Comparison of ENCODE assay signal across 33 cellular contexts in genomic region chr4:177404342-177404741, GRCh38.
"Had no signal": no experiment of that assay in that cellular context is flagged by ENCODE, and none has a peak within 500 bp of the region (broad histone marks: within the 10 kb centered on the region; RNA-seq: fewer than 3 reads in every experiment).

No MANE protein-coding gene starts in this region.

- H3K9me3 ChIP-seq: adrenal gland, body of pancreas, esophagus squamous epithelium, gastroesophageal sphincter, heart right ventricle had no signal

- ATAC-seq: activated CD8-positive, alpha-beta T cell treated with anti-CD3 and anti-CD28 coated beads for 36 hours; activated naive CD8-positive, alpha-beta T cell treated with anti-CD3 and anti-CD28 coated beads, Interleukin-2, amount 50 U/mL, for 24 hours; activated T-cell treated with anti-CD3 and anti-CD28 coated beads, Interleukin-2, amount 50 U/mL, for 4 hours; activated T-helper 17 cell treated with anti-CD3 and anti-CD28 coated beads, Interleukin-2, amount 50 U/mL, for 72 hours; effector memory CD8-positive, alpha-beta T cell; gastroesophageal sphincter; heart right ventricle; T-cell had no signal

- DNase-seq: activated CD4-positive, alpha-beta T cell treated with anti-CD3 and anti-CD28 coated beads for 4 hours; activated CD4-positive, alpha-beta T cell treated with anti-CD3 and anti-CD28 coated beads, Interleukin-2, amount 50 U/mL, for 1 hour; activated CD4-positive, alpha-beta T cell treated with anti-CD3 and anti-CD28 coated beads, Interleukin-2, amount 50 U/mL, for 48 hours; activated CD4-positive, CD25-positive, alpha-beta regulatory T cell; activated CD4-positive, CD25-positive, alpha-beta regulatory T cell treated with anti-CD3 and anti-CD28 coated beads, Interleukin-2, amount 50 U/mL, for 72 hours; activated CD8-positive, alpha-beta memory T cell treated with anti-CD3 and anti-CD28 coated beads for 24 hours; activated CD8-positive, alpha-beta T cell treated with anti-CD3 and anti-CD28 coated beads for 36 hours; activated effector memory CD4-positive, alpha-beta T cell treated with Interleukin-2 at 50 U/mL for 16 hours; activated gamma-delta T cell treated with Interleukin-2 at 50 U/mL for 16 hours; activated naive CD4-positive, alpha-beta T cell treated with Interleukin-2 at 50 U/mL for 16 hours; activated naive CD8-positive, alpha-beta T cell treated with anti-CD3 and anti-CD28 coated beads for 36 hours; activated naive CD8-positive, alpha-beta T cell treated with anti-CD3 and anti-CD28 coated beads, Interleukin-2, amount 50 U/mL, for 24 hours; activated T-cell treated with anti-CD3 and anti-CD28 coated beads, Interleukin-2, amount 50 U/mL, for 4 hours; adrenal gland; amygdala; aorta; caudate nucleus; cortex of kidney; dermis blood vessel endothelial cell; effector CD4-positive, alpha-beta T cell; effector memory CD8-positive, alpha-beta T cell; erythroblast; esophagus squamous epithelium; foreskin melanocyte; heart right ventricle; T-cell; T1000 had no signal

- H3K27ac ChIP-seq: adrenal gland, gastroesophageal sphincter, heart right ventricle had no signal

- H3K36me3 ChIP-seq: adrenal gland, esophagus squamous epithelium, gastroesophageal sphincter, heart right ventricle had no signal

- H3K36me3 Mint-ChIP-seq: activated naive CD4-positive, alpha-beta T cell treated with anti-CD3 and anti-CD28 coated beads, Interleukin-2, amount 50 U/mL, for 24 hours; activated naive CD8-positive, alpha-beta T cell treated with anti-CD3 and anti-CD28 coated beads for 36 hours; T-cell had no signal

- H3K4me3 Mint-ChIP-seq: activated CD8-positive, alpha-beta T cell treated with anti-CD3 and anti-CD28 coated beads for 36 hours; activated naive CD4-positive, alpha-beta T cell treated with anti-CD3 and anti-CD28 coated beads, Interleukin-2, amount 50 U/mL, for 24 hours; activated naive CD8-positive, alpha-beta T cell treated with anti-CD3 and anti-CD28 coated beads for 36 hours; activated naive CD8-positive, alpha-beta T cell treated with anti-CD3 and anti-CD28 coated beads, Interleukin-2, amount 50 U/mL, for 24 hours; activated T-cell treated with anti-CD3 and anti-CD28 coated beads, Interleukin-2, amount 50 U/mL, for 4 hours; activated T-helper 17 cell treated with anti-CD3 and anti-CD28 coated beads, Interleukin-2, amount 50 U/mL, for 72 hours; effector memory CD8-positive, alpha-beta T cell; T-helper 1 cell treated with Interleukin-12 subunit alpha and Interleukin-12 subunit beta and Interleukin-4 antibody, amounts not matched to agents 30 μg/mL and 1 μg/mL, for 36 hours; T-helper 2 cell treated with Interferon-gamma antibody and Interleukin-4, amounts not matched to agents 5 μg/mL and 100 μg/mL, for 36 hours had no signal

- H3K27me3 ChIP-seq: adrenal gland, body of pancreas, esophagus squamous epithelium, gastroesophageal sphincter had no signal

- H3K4me3 ChIP-seq: adrenal gland, body of pancreas, esophagus squamous epithelium, gastroesophageal sphincter, heart right ventricle had no signal

- H3K4me1 ChIP-seq: adrenal gland, body of pancreas, gastroesophageal sphincter had no signal

- H3K9me3 Mint-ChIP-seq: activated CD8-positive, alpha-beta T cell treated with anti-CD3 and anti-CD28 coated beads for 36 hours; activated naive CD4-positive, alpha-beta T cell treated with anti-CD3 and anti-CD28 coated beads, Interleukin-2, amount 50 U/mL, for 24 hours; activated naive CD8-positive, alpha-beta T cell treated with anti-CD3 and anti-CD28 coated beads for 36 hours; activated naive CD8-positive, alpha-beta T cell treated with anti-CD3 and anti-CD28 coated beads, Interleukin-2, amount 50 U/mL, for 24 hours; activated T-cell treated with anti-CD3 and anti-CD28 coated beads, Interleukin-2, amount 50 U/mL, for 4 hours; activated T-helper 17 cell treated with anti-CD3 and anti-CD28 coated beads, Interleukin-2, amount 50 U/mL, for 72 hours; effector memory CD8-positive, alpha-beta T cell had no signal

- H3K27me3 Mint-ChIP-seq: activated CD8-positive, alpha-beta T cell treated with anti-CD3 and anti-CD28 coated beads for 36 hours; activated naive CD4-positive, alpha-beta T cell treated with anti-CD3 and anti-CD28 coated beads, Interleukin-2, amount 50 U/mL, for 24 hours; activated naive CD8-positive, alpha-beta T cell treated with anti-CD3 and anti-CD28 coated beads for 36 hours; activated naive CD8-positive, alpha-beta T cell treated with anti-CD3 and anti-CD28 coated beads, Interleukin-2, amount 50 U/mL, for 24 hours; activated T-helper 17 cell treated with anti-CD3 and anti-CD28 coated beads, Interleukin-2, amount 50 U/mL, for 72 hours; effector memory CD8-positive, alpha-beta T cell; T-cell had no signal

- H3K27ac Mint-ChIP-seq: activated CD8-positive, alpha-beta T cell treated with anti-CD3 and anti-CD28 coated beads for 36 hours; activated naive CD8-positive, alpha-beta T cell treated with anti-CD3 and anti-CD28 coated beads for 36 hours; activated naive CD8-positive, alpha-beta T cell treated with anti-CD3 and anti-CD28 coated beads, Interleukin-2, amount 50 U/mL, for 24 hours; activated T-helper 17 cell treated with anti-CD3 and anti-CD28 coated beads, Interleukin-2, amount 50 U/mL, for 72 hours; T-cell; T-helper 1 cell treated with Interleukin-12 subunit alpha and Interleukin-12 subunit beta and Interleukin-4 antibody, amounts not matched to agents 30 μg/mL and 1 μg/mL, for 36 hours; T-helper 2 cell treated with Interferon-gamma antibody and Interleukin-4, amounts not matched to agents 5 μg/mL and 100 μg/mL, for 36 hours had no signal
